ENCODE assay signal across 8 cellular contexts in genomic region chr18:76493213-76494107, GRCh38. TPM values are rescaled to one million over a fixed set of nuclear protein-coding genes. Genes with fewer than 3 reads are reported as not detected.
DNase-seq lines count a peak whose midpoint lies in the region; ATAC-seq and TF ChIP-seq lines count a peak whose summit lies in the region.

No MANE protein-coding gene starts in this region.

- no TSS peak for BruUV-seq in Calu3 (replicated peaks; lab: Mats Ljungman, UMichigan)

- peak overlapping the region; percentile 91 for H3K27ac Mint-ChIP-seq in Calu3 (ENCODE audit: unreplicated experiment)
- peak overlapping the region; percentile 92 for H3K27ac Mint-ChIP-seq in stimulated activated naive CD8-positive, alpha-beta T cell treated with anti-CD3 and anti-CD28 coated beads, Interleukin-15, Interleukin-2, amounts not matched to agents 100 ng/mL and 50 ng/mL, for 24 hours

- CTCF ChIA-PET in Calu3 (lab: Charles Lee): interaction anchor here (0.6 to 0.7 kb wide), 4 partner anchors 39 to 1286 kb away, joined by 3 read pairs; no protein-coding TSS in a partner anchor

- no peaks in the 10 kb centered on the region for H3K9me3 Mint-ChIP-seq in Calu3 (ENCODE audit: low read depth, unreplicated experiment)
- H3K9me3 Mint-ChIP-seq in stimulated activated naive CD8-positive, alpha-beta T cell treated with anti-CD3 and anti-CD28 coated beads, Interleukin-15, Interleukin-2, amounts not matched to agents 100 ng/mL and 50 ng/mL, for 24 hours: no peaks in the 10 kb centered on the region

- intact Hi-C loops in Calu3 (cut with micrococcal nuclease; ENCODE audit: unreplicated experiment): loop anchor here (2.0 to 5.0 kb wide), 5 partner anchors 41 to 193 kb away; no protein-coding TSS in a partner anchor
- intact Hi-C loops in left colon (cut with DNase I, micrococcal nuclease): no loop called here

- no peaks in the 10 kb centered on the region for H3K27me3 Mint-ChIP-seq in Calu3 (ENCODE audit: unreplicated experiment)
- peaks cover 27% of the 10 kb centered on the region for H3K27me3 Mint-ChIP-seq in stimulated activated naive CD8-positive, alpha-beta T cell treated with anti-CD3 and anti-CD28 coated beads, Interleukin-15, Interleukin-2, amounts not matched to agents 100 ng/mL and 50 ng/mL, for 24 hours

- peaks cover 27% of the 10 kb centered on the region for H3K4me1 Mint-ChIP-seq in Calu3 (ENCODE audit: low read depth, unreplicated experiment)
- H3K4me1 Mint-ChIP-seq in stimulated activated naive CD8-positive, alpha-beta T cell treated with anti-CD3 and anti-CD28 coated beads, Interleukin-15, Interleukin-2, amounts not matched to agents 100 ng/mL and 50 ng/mL, for 24 hours (ENCODE audit: low read depth): peaks cover 45% of the 10 kb centered on the region

- no peak for TF ChIP-seq CTCF in Calu3 (IDR thresholded peaks at IDR 0.05; ENCODE audit: unreplicated experiment)

- H3K4me3 Mint-ChIP-seq in Calu3 (ENCODE audit: low read depth, unreplicated experiment): peak overlapping the region; percentile 89
- H3K4me3 Mint-ChIP-seq in stimulated activated naive CD8-positive, alpha-beta T cell treated with anti-CD3 and anti-CD28 coated beads, Interleukin-15, Interleukin-2, amounts not matched to agents 100 ng/mL and 50 ng/mL, for 24 hours: peak overlapping the region; percentile 91

- peak overlapping the region; percentile 92 for H3K27ac ChIP-seq in caudate nucleus (ENCODE audit: low read depth, low read length)

- H3K36me3 Mint-ChIP-seq in Calu3 (ENCODE audit: insufficient read depth, unreplicated experiment): peaks cover 62% of the 10 kb centered on the region
- no peaks in the 10 kb centered on the region for H3K36me3 Mint-ChIP-seq in stimulated activated naive CD8-positive, alpha-beta T cell treated with anti-CD3 and anti-CD28 coated beads, Interleukin-15, Interleukin-2, amounts not matched to agents 100 ng/mL and 50 ng/mL, for 24 hours (ENCODE audit: low read depth)

- DNase-seq in Calu3 (no peak), RKO (ENCODE audit: low spot score) (peak; percentile 76), caudate nucleus (lab: John Stamatoyannopoulos, UW) (peak in 19 of 61 donors; percentile 22 to 85 (median 55)), left colon (no peak), T-helper 9 cell (no peak)

- peak; percentile 9 for ATAC-seq in GM19455 (IDR thresholded peaks at IDR 0.05; ENCODE audit: unreplicated experiment)
- peak; percentile 1 for ATAC-seq in HG03558 (IDR thresholded peaks at IDR 0.05; ENCODE audit: extremely low read depth, unreplicated experiment)
- ATAC-seq in left colon: peak; percentile 33

RNA-seq across cellular contexts. Expression of gene ZNF516, which starts 1.6 kb away (rescaled TPM):
- total RNA-seq in Calu3 (2022) (41.6 and 44.2 TPM in 2 replicates), left colon (10 to 100 TPM; 23.1 to 23.6 TPM)
